ENCODE assay signal across 19 cellular contexts in genomic region chr2:144429396-144430112, GRCh38.
DNase-seq lines count a peak whose midpoint lies in the region; ATAC-seq and TF ChIP-seq lines count a peak whose summit lies in the region.
"Had no signal": no experiment of that assay in that cellular context is flagged by ENCODE, and none has a peak within 500 bp of the region (broad histone marks: within the 10 kb centered on the region; RNA-seq: fewer than 3 reads in every experiment).

No MANE protein-coding gene starts in this region.

- H3K9ac ChIP-seq in mesenchymal stem cell (ENCODE audit: low read length) = no peak overlapping the region

- no peaks in the 10 kb centered on the region for H3K27me3 Mint-ChIP-seq in HFFc6 (ENCODE audit: insufficient read depth)
- H3K27me3 Mint-ChIP-seq: activated CD4-positive, alpha-beta T cell treated with anti-CD3 and anti-CD28 coated beads for 36 hours had no signal

- no peak for ATAC-seq in HG03025 (IDR thresholded peaks at IDR 0.05; ENCODE audit: low FRiP score, unreplicated experiment)
- ATAC-seq: activated CD4-positive, alpha-beta T cell treated with anti-CD3 and anti-CD28 coated beads for 36 hours; lower lobe of right lung; PC-3; SK-N-SH treated with all-trans-retinoic acid at 6 μM for 48 hours; stimulated activated naive CD8-positive, alpha-beta T cell treated with anti-CD3 and anti-CD28 coated beads, Interleukin-15, Interleukin-2, amounts not matched to agents 100 U/mL and 50 U/mL, for 24 hours had no signal

- no peak overlapping the region for H2BK15ac ChIP-seq in mesenchymal stem cell (ENCODE audit: low read depth, poor library complexity, severe bottlenecking)

- H3K36me3 ChIP-seq in mesenchymal stem cell (ENCODE audit: control insufficient read depth in 1 of 2, insufficient read depth in 2 of 2, low read depth in 1 of 2, low read length in 2 of 2) (peaks cover 3 to 55% of the 10 kb centered on the region in 2 experiments), testis (ENCODE audit: low read depth, missing control alignments) (no peaks in the 10 kb centered on the region)

- H3K4me3 Mint-ChIP-seq in HFFc6 = no peak overlapping the region
- H3K4me3 Mint-ChIP-seq: activated CD4-positive, alpha-beta T cell treated with anti-CD3 and anti-CD28 coated beads for 36 hours had no signal

- H2BK5ac ChIP-seq in mesenchymal stem cell (ENCODE audit: low read depth, low read length, poor library complexity, severe bottlenecking) = no peak overlapping the region

- WGBS in mesenchymal stem cell = 96% methylated on average over 5 of the region's 6 CpGs
- 77 to 88% methylated on average over 6 of the region's 6 CpGs for WGBS in testis, 2 donors

- H3K4me3 ChIP-seq in coronary artery (peak overlapping the region; percentile 8), mesenchymal stem cell (ENCODE audit: insufficient read depth in 1 of 2, low read depth in 1 of 2, low read length in 2 of 2) (no peak overlapping the region), testis (no peak overlapping the region)
- H3K4me3 ChIP-seq: lower lobe of right lung had no signal

- no peak overlapping the region for H3K18ac ChIP-seq in mesenchymal stem cell (ENCODE audit: low read depth in 1 of 2, low read length in 2 of 2)

- H3K9me3 ChIP-seq in mesenchymal stem cell (ENCODE audit: control insufficient read depth, low read length) = no peaks in the 10 kb centered on the region
- H3K9me3 ChIP-seq in testis = no peaks in the 10 kb centered on the region
- H3K9me3 ChIP-seq: Caco-2, lower lobe of right lung had no signal

- H3K4me1 ChIP-seq in mesenchymal stem cell (ENCODE audit: control insufficient read depth, insufficient read depth, low read depth, low read length) (peaks cover 1% of the 10 kb centered on the region), testis (peaks cover 47% of the 10 kb centered on the region)
- H3K4me1 ChIP-seq: Caco-2 had no signal

- H3K14ac ChIP-seq in mesenchymal stem cell (ENCODE audit: low read length in 2 of 2) = no peak overlapping the region

- H3K27ac ChIP-seq in coronary artery (peak overlapping the region; percentile 46 to 81), mesenchymal stem cell (ENCODE audit: low read length, poor library complexity, severe bottlenecking) (no peak overlapping the region), testis (peak overlapping the region; percentile 64 to 80)

- H4K8ac ChIP-seq in mesenchymal stem cell (ENCODE audit: low read length) = no peak overlapping the region

- H3K27me3 ChIP-seq in mesenchymal stem cell (ENCODE audit: control insufficient read depth in 1 of 2, insufficient read depth in 1 of 2, low read length in 2 of 2) (no peaks in the 10 kb centered on the region), testis (no peaks in the 10 kb centered on the region)

- TF ChIP-seq POLR2A in testis (IDR thresholded peaks at IDR 0.05) = no peak

- no peak overlapping the region for H2BK120ac ChIP-seq in mesenchymal stem cell (ENCODE audit: low read depth, low read length)

- no peak overlapping the region for H3K4ac ChIP-seq in mesenchymal stem cell (ENCODE audit: low read depth in 1 of 2, low read length in 2 of 2)

- peaks cover 10% of the 10 kb centered on the region for H3K79me1 ChIP-seq in mesenchymal stem cell (replicated peaks; ENCODE audit: low read length, poor library complexity, severe bottlenecking)

- H4K91ac ChIP-seq in mesenchymal stem cell (ENCODE audit: low read length) = peak overlapping the region; percentile 52

- peaks cover 4% of the 10 kb centered on the region for H3K36me3 Mint-ChIP-seq in HFFc6 (ENCODE audit: low read depth)

- no peak overlapping the region for H3K23ac ChIP-seq in mesenchymal stem cell (ENCODE audit: low read length in 2 of 2)

- TF ChIP-seq CTCF in coronary artery (IDR thresholded peaks at IDR 0.05) = no peak
- TF ChIP-seq CTCF in testis (IDR thresholded peaks at IDR 0.05) = no peak
- TF ChIP-seq CTCF in HFFc6 (IDR thresholded peaks at IDR 0.05) = no peak

- intact Hi-C loops in testis (cut with DNase I; ENCODE audit: low total_unique reads) = loop anchor here (10.0 kb wide), 1 partner anchor 85 kb away; no protein-coding TSS in a partner anchor

- peaks cover 36% of the 10 kb centered on the region for H3K4me1 Mint-ChIP-seq in HFFc6 (ENCODE audit: low read depth)

- H3K9me3 Mint-ChIP-seq in HFFc6 = no peaks in the 10 kb centered on the region
- H3K9me3 Mint-ChIP-seq: nephron had no signal

- no peak overlapping the region for H2BK12ac ChIP-seq in mesenchymal stem cell (ENCODE audit: low read length in 2 of 2)

- H3K4me2 ChIP-seq in mesenchymal stem cell (ENCODE audit: low read length, poor library complexity, severe bottlenecking) = no peak overlapping the region

- no peak overlapping the region for H3K27ac Mint-ChIP-seq in HFFc6
- H3K27ac Mint-ChIP-seq: activated CD4-positive, alpha-beta T cell treated with anti-CD3 and anti-CD28 coated beads for 36 hours had no signal

- DNase-seq in NCI-H526 treated with DMSO at 0.1 percent for 48 hours (lab: John Stamatoyannopoulos, UW) (peak; percentile 63), coronary artery (ENCODE audit: low spot score) (no peak), mesenchymal stem cell (no peak), testis (no peak), HFFc6 (no peak), anterior cingulate cortex (lab: John Stamatoyannopoulos, UW) (no peak)
- DNase-seq in activated naive CD4-positive, alpha-beta T cell treated with Interleukin-2 at 50 U/mL for 16 hours = no peak
- DNase-seq: activated CD4-positive, alpha-beta T cell treated with anti-CD3 and anti-CD28 coated beads for 36 hours; activated gamma-delta T cell treated with Interleukin-2 at 50 U/mL for 16 hours; Caco-2; lower lobe of right lung; MV-4-11; NCI-H1930; NCI-H524 treated with DMSO at 0.1 percent for 48 hours; PC-3; stimulated activated naive CD8-positive, alpha-beta T cell treated with anti-CD3 and anti-CD28 coated beads, Interleukin-15, Interleukin-2, amounts not matched to agents 100 U/mL and 50 U/mL, for 24 hours had no signal

- H2AFZ ChIP-seq in mesenchymal stem cell (ENCODE audit: low read depth, low read length) = no peak overlapping the region

- H2AK5ac ChIP-seq in mesenchymal stem cell (ENCODE audit: low read length, severe bottlenecking) = no peak overlapping the region
